ENCODE assay signal across 9 cellular contexts in the genomic region with DNA sequence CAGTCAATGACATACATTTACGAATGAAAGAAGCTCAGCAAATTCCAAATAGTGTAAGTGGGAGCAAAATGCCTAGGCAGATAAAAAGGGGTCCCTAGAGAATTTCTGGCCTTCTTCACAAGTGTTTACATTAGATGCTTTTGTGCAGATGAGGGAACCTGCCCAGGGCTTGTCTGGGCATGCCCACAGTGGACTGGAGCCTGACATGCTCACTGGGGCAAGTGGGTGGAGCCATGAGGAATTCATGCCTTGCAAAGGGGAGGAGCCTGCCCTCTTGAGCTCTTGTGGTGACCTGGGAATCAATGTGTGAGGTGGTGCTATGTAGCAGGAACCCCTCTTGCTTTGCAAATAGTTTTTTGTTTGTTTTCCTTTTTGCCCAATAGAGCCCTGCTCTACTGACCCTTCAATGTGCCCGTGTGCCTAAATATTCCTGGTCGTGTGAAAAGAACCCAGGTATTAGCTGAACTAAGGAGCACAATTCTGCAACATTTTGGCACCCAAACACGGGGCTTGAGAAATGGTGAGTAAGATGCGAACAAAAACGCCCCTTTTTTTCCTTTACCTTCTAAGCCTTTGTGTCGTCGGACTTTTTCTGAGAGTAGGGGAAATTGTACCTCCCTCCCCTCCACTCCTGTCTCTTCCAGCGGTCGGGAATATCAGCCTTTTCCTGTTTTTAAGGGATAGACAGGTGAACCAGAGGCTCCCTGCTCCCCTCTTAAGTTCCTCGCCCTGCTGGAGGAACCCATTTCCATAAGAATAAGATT.
A peak's percentile ranks its signal among the peaks of the same experiment; 100 is the strongest.
DNase-seq lines count a peak whose midpoint lies in the region; ATAC-seq, FAIRE-seq and TF ChIP-seq lines count a peak whose summit lies in the region.
"Had no signal": no experiment of that assay in that cellular context is flagged by ENCODE, and none has a peak within 500 bp of the region (broad histone marks: within the 10 kb centered on the region; RNA-seq: fewer than 3 reads in every experiment).

No MANE protein-coding gene starts in this region.

- H3K27me3 ChIP-seq in small intestine (ENCODE audit: control insufficient read depth in 2 of 2, insufficient read depth in 2 of 2, low read length in 2 of 2) (no peaks in the 10 kb centered on the region), esophagus muscularis mucosa (no peaks in the 10 kb centered on the region)

- H3K27ac ChIP-seq in small intestine (ENCODE audit: low read depth in 1 of 2, low read length in 1 of 2) (no peak overlapping the region), esophagus muscularis mucosa (replicated peaks in 1 of 4) (no peak overlapping the region)
- H3K27ac ChIP-seq: VCaP had no signal

- peak; percentile 92 for ATAC-seq in GM19397 (IDR thresholded peaks at IDR 0.05; ENCODE audit: unreplicated experiment)
- peak; percentile 94 for ATAC-seq in HG03442 (IDR thresholded peaks at IDR 0.05; ENCODE audit: unreplicated experiment)
- no peak for ATAC-seq in T-helper 17 cell

- no peaks in the 10 kb centered on the region for H3K27me3 Mint-ChIP-seq in T-helper 17 cell

- no peaks in the 10 kb centered on the region for H3K4me1 ChIP-seq in small intestine (ENCODE audit: control insufficient read depth in 2 of 2, insufficient read depth in 1 of 2, low read depth in 1 of 2, low read length in 1 of 2)
- H3K4me1 ChIP-seq in esophagus muscularis mucosa, result no peaks in the 10 kb centered on the region

- H3K4me3 ChIP-seq in small intestine (ENCODE audit: low read depth in 1 of 2, low read length in 2 of 2) (no peak overlapping the region), esophagus muscularis mucosa (no peak overlapping the region)

- no peak for TF ChIP-seq POLR2A in esophagus muscularis mucosa (IDR thresholded peaks at IDR 0.05; ENCODE audit: low read depth)

- no peak for TF ChIP-seq EP300 in esophagus muscularis mucosa (IDR thresholded peaks at IDR 0.05)

- no peaks in the 10 kb centered on the region for H3K9me3 ChIP-seq in small intestine (ENCODE audit: control insufficient read depth, low read depth)
- peaks cover 0 to 12% (median 5%) of the 10 kb centered on the region in 4 donors for H3K9me3 ChIP-seq in esophagus muscularis mucosa
- peaks cover 3% of the 10 kb centered on the region for H3K9me3 ChIP-seq in T-helper 17 cell (ENCODE audit: control insufficient read depth, low read length, poor library complexity, severe bottlenecking)

- FAIRE-seq in small intestine (lab: Jason Lieb, UNC), result no peak

- intact Hi-C loops in esophagus muscularis mucosa (cut with DNase I), result no loop called here

- peak; percentile 9 for DNase-seq in ELR (ENCODE audit: low read depth)
- peak; percentile 44 for DNase-seq in UCSD-AML1 (lab: John Stamatoyannopoulos, UW; ENCODE audit: unreplicated experiment)
- DNase-seq in myocyte (ENCODE audit: low read depth), result peak; percentile 8
- no peak for DNase-seq in small intestine
- DNase-seq in esophagus muscularis mucosa (ENCODE audit: extremely low spot score), result no peak
- DNase-seq in T-helper 17 cell, result no peak

- H3K27ac Mint-ChIP-seq in T-helper 17 cell, result no peak overlapping the region

- no peak overlapping the region for H3K4me3 Mint-ChIP-seq in T-helper 17 cell

- no peak for TF ChIP-seq CTCF in esophagus muscularis mucosa (IDR thresholded peaks at IDR 0.05)

- 72 to 80% (median 77%) methylated on average over 11 of the region's 11 CpGs for WGBS in small intestine, 3 donors
- WGBS in esophagus muscularis mucosa, result 89% methylated on average over 11 of the region's 11 CpGs

- H3K36me3 ChIP-seq in small intestine (ENCODE audit: control insufficient read depth in 2 of 2, insufficient read depth in 2 of 2, low read length in 2 of 2) (no peaks in the 10 kb centered on the region), esophagus muscularis mucosa (no peaks in the 10 kb centered on the region)

- no peaks in the 10 kb centered on the region for H3K36me3 Mint-ChIP-seq in T-helper 17 cell (ENCODE audit: low read depth)

- no peaks in the 10 kb centered on the region for H3K4me1 Mint-ChIP-seq in T-helper 17 cell

Comparison
In these comparisons a context has a peak if more than half of its experiments do, and no peak if none do; other contexts are left out.
1. DNase-seq: peak in ELR (single experiment), UCSD-AML1 (single experiment) and myocyte (single experiment); none in small intestine (single experiment), esophagus muscularis mucosa (single experiment) and T-helper 17 cell (0 of 3).